ENCODE assay signal across 13 cellular contexts in the genomic region with DNA sequence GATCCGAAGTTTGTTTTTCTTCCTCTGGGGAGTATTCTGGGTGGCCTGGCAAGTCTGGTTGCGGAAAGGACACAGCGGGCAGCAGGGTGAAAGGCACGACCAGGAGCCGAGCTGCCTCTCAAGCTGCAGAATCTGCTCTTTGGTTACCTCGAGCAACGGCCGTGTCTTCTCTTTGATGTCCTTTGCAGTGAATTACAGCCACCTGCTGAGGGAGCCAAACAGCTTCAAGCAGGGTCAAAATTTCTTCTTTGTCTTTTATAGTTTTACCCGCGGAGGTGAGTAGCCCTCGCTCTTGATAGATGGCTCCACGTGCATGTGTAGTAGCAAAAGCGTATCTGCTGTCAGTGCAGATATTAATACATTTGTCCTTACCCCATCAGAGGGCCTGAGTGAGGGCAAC.
DNase-seq lines count a peak whose midpoint lies in the region; ATAC-seq and TF ChIP-seq lines count a peak whose summit lies in the region.
"Had no signal": no experiment of that assay in that cellular context is flagged by ENCODE, and none has a peak within 500 bp of the region (broad histone marks: within the 10 kb centered on the region; RNA-seq: fewer than 3 reads in every experiment).

No MANE protein-coding gene starts in this region.

- TF ChIP-seq CTCF in 22Rv1 (IDR thresholded peaks at IDR 0.05), result peak; percentile 61

- no peak for ATAC-seq in GM18502 (IDR thresholded peaks at IDR 0.05; ENCODE audit: poor library complexity, unreplicated experiment)
- ATAC-seq: heart left ventricle had no signal

- DNase-seq in HT-29 (ENCODE audit: low spot score), result peak; percentile 59
- DNase-seq in UCSD-AML1 (lab: John Stamatoyannopoulos, UW; ENCODE audit: unreplicated experiment), result peak; percentile 3
- peak; percentile 82 for DNase-seq in left kidney (ENCODE audit: low read depth, low spot score)
- no peak for DNase-seq in OCI-M2 (lab: John Stamatoyannopoulos, UW; ENCODE audit: unreplicated experiment)
- DNase-seq in D341Med (ENCODE audit: low spot score), result no peak
- no peak for DNase-seq in NCI-H510A (lab: John Stamatoyannopoulos, UW)
- DNase-seq: activated B cell treated with CpG ODN at 0.5 μM for 24 hours; activated CD8-positive, alpha-beta memory T cell treated with anti-CD3 and anti-CD28 coated beads, Interleukin-2, amount 50 U/mL, for 4 hours; heart left ventricle; mammary epithelial cell; NCI-H2227 treated with DMSO at 0.1 percent for 48 hours had no signal

- H3K27ac ChIP-seq in 22Rv1, result no peak overlapping the region
- H3K27ac ChIP-seq: heart left ventricle had no signal

Comparison
In these comparisons a context has a peak if more than half of its experiments do, and no peak if none do; other contexts are left out.
1. DNase-seq: peak in HT-29 (single experiment), UCSD-AML1 (single experiment) and left kidney (single experiment); none in OCI-M2 (single experiment), D341Med (single experiment) and NCI-H510A (single experiment).